ENCODE assay signal across 9 cellular contexts in genomic region chr14:78863143-78863542, GRCh38.
DNase-seq lines count a peak whose midpoint lies in the region; ATAC-seq and TF ChIP-seq lines count a peak whose summit lies in the region.
"Had no signal": no experiment of that assay in that cellular context is flagged by ENCODE, and none has a peak within 500 bp of the region (broad histone marks: within the 10 kb centered on the region; RNA-seq: fewer than 3 reads in every experiment).

No MANE protein-coding gene starts in this region.

- H4K91ac ChIP-seq in mesenchymal stem cell (ENCODE audit: low read length), result no peak overlapping the region

- H3K4ac ChIP-seq in mesenchymal stem cell (ENCODE audit: low read depth in 1 of 2, low read length in 2 of 2), result no peak overlapping the region

- H3K4me3 ChIP-seq in astrocyte of the cerebellum (ENCODE audit: low read depth, low read length) (no peak overlapping the region), mesenchymal stem cell (ENCODE audit: insufficient read depth in 1 of 2, low read depth in 1 of 2, low read length in 2 of 2) (no peak overlapping the region), aorta (ENCODE audit: low read length in 2 of 2) (no peak overlapping the region)
- H3K4me3 ChIP-seq: spleen had no signal

- H3K18ac ChIP-seq in mesenchymal stem cell (ENCODE audit: low read depth in 1 of 2, low read length in 2 of 2), result no peak overlapping the region

- intact Hi-C loops in Right ventricle myocardium inferior (cut with DNase I), result no loop called here
- intact Hi-C loops in aorta (cut with DNase I), result no loop called here

- H3K27ac ChIP-seq in mesenchymal stem cell (ENCODE audit: low read length, poor library complexity, severe bottlenecking) (no peak overlapping the region), aorta (ENCODE audit: low read depth in 1 of 2, low read length in 2 of 2) (no peak overlapping the region)
- H3K27ac ChIP-seq: spleen had no signal

- no peak overlapping the region for H2AFZ ChIP-seq in mesenchymal stem cell (ENCODE audit: low read depth, low read length)

- no peak overlapping the region for H2BK12ac ChIP-seq in mesenchymal stem cell (ENCODE audit: low read length in 2 of 2)

- in situ Hi-C loops in astrocyte of the cerebellum (cut with HindIII; ENCODE audit: low sequenced_read_pairs), result no loop called here

- ATAC-seq in GM18502 (IDR thresholded peaks at IDR 0.05; ENCODE audit: poor library complexity, unreplicated experiment), result peak; percentile 55
- no peak for ATAC-seq in Right ventricle myocardium inferior
- ATAC-seq in aorta (ENCODE audit: low FRiP score), result no peak

- no peak overlapping the region for H3K23ac ChIP-seq in mesenchymal stem cell (ENCODE audit: low read length in 2 of 2)

- no peaks in the 10 kb centered on the region for H3K79me1 ChIP-seq in mesenchymal stem cell (replicated peaks; ENCODE audit: low read length, poor library complexity, severe bottlenecking)

- DNase-seq in LHCN-M2 (ENCODE audit: low read depth) (peak; percentile 11), astrocyte of the cerebellum (ENCODE audit: low read depth) (peak; percentile 13), mesenchymal stem cell (peak; percentile 39), cerebellar cortex (ENCODE audit: low spot score) (no peak), NCI-H2107 (lab: John Stamatoyannopoulos, UW) (no peak), Right ventricle myocardium inferior (ENCODE audit: missing footprints) (no peak), aorta (no peak)
- DNase-seq: spleen had no signal

- no peak overlapping the region for H2BK15ac ChIP-seq in mesenchymal stem cell (ENCODE audit: low read depth, poor library complexity, severe bottlenecking)

- H2BK5ac ChIP-seq in mesenchymal stem cell (ENCODE audit: low read depth, low read length, poor library complexity, severe bottlenecking), result no peak overlapping the region

- H3K9ac ChIP-seq in mesenchymal stem cell (ENCODE audit: low read length), result no peak overlapping the region

- H3K14ac ChIP-seq in mesenchymal stem cell (ENCODE audit: low read length in 2 of 2), result no peak overlapping the region

- no peak for TF ChIP-seq CTCF in astrocyte of the cerebellum (IDR thresholded peaks at IDR 0.05; ENCODE audit: low read depth, low read length, missing control alignments)

- H3K9me3 ChIP-seq in mesenchymal stem cell (ENCODE audit: control insufficient read depth, low read length) (no peaks in the 10 kb centered on the region), aorta (ENCODE audit: control insufficient read depth, low read length) (no peaks in the 10 kb centered on the region)
- H3K9me3 ChIP-seq: spleen had no signal

- H3K4me1 ChIP-seq in mesenchymal stem cell (ENCODE audit: control insufficient read depth, insufficient read depth, low read depth, low read length), result no peaks in the 10 kb centered on the region
- no peaks in the 10 kb centered on the region for H3K4me1 ChIP-seq in aorta (ENCODE audit: control insufficient read depth in 1 of 2, insufficient read depth in 2 of 2, low read length in 2 of 2)
- H3K4me1 ChIP-seq: spleen had no signal

- H3K36me3 ChIP-seq in mesenchymal stem cell (ENCODE audit: control insufficient read depth in 1 of 2, insufficient read depth in 2 of 2, low read depth in 1 of 2, low read length in 2 of 2) (no peaks in the 10 kb centered on the region), aorta (ENCODE audit: control insufficient read depth in 1 of 2, insufficient read depth in 2 of 2, low read length in 1 of 2) (no peaks in the 10 kb centered on the region)
- H3K36me3 ChIP-seq: spleen had no signal

- 2% methylated on average over 4 of the region's 4 CpGs for WGBS in mesenchymal stem cell
- WGBS in aorta, 2 donors, result 1 to 2% methylated on average over 4 of the region's 4 CpGs

- H3K27me3 ChIP-seq in mesenchymal stem cell (ENCODE audit: control insufficient read depth in 1 of 2, insufficient read depth in 1 of 2, low read length in 2 of 2) (no peaks in the 10 kb centered on the region), aorta (ENCODE audit: control insufficient read depth in 1 of 2, insufficient read depth in 2 of 2, low read length in 1 of 2) (no peaks in the 10 kb centered on the region)
- H3K27me3 ChIP-seq: spleen had no signal

- H2BK120ac ChIP-seq in mesenchymal stem cell (ENCODE audit: low read depth, low read length), result no peak overlapping the region

- H4K8ac ChIP-seq in mesenchymal stem cell (ENCODE audit: low read length), result no peak overlapping the region

- no peak overlapping the region for H2AK5ac ChIP-seq in mesenchymal stem cell (ENCODE audit: low read length, severe bottlenecking)

- no peak overlapping the region for H3K4me2 ChIP-seq in mesenchymal stem cell (ENCODE audit: low read length, poor library complexity, severe bottlenecking)

Comparison
In these comparisons a context has a peak if more than half of its experiments do, and no peak if none do; other contexts are left out.
1. DNase-seq: peak in LHCN-M2 (single experiment), astrocyte of the cerebellum (single experiment) and mesenchymal stem cell (single experiment); none in cerebellar cortex (single experiment), NCI-H2107 (single experiment), Right ventricle myocardium inferior (single experiment) and aorta (0 of 2).